3 cellular contexts compared by ENCODE assay signal in the genomic region with DNA sequence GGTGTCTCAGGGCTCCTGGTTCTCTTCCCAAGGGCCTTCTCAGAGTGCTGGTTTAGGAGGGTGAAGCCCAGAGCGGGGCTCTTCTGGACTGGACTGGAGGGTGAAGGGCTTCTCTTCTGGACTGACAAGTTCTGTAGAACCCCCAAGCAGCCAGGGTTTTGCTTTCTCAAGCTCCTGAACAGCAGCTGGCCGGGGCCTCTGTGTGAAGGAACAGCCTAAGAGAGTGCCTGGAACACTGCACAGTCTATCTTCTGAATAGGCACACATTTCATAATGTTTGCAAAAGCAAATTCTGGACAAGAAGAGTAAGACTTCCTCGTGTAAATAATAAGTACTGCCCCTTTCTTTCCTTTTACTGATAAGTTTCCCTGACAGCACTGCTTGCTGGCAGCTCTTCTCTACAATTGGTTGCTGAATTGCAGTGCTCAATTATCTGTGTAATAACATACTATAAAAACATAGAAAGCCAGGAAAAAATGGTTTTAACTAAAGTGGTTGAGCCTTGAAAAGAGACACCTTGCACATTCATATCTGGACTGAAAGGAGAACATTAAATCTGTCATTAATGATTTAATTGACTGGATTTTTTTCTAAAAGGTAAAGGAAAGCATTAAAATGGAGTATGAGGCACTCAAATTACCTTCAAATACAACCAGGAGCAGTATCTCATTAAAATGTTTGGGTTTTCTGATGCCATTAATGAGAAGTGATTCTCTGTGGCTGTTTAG.
TF ChIP-seq lines count a peak whose summit lies in the region.

No MANE protein-coding gene starts in this region.

TF ChIP-seq in liver, 16 proteins besides CTCF, POLR2A, EP300 and RAD21:
- TF ChIP-seq, protein P1, sequence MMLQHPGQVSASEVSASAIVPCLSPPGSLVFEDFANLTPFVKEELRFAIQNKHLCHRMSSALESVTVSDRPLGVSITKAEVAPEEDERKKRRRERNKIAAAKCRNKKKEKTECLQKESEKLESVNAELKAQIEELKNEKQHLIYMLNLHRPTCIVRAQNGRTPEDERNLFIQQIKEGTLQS (IDR thresholded peaks at IDR 0.05), result no peak
- TF ChIP-seq ZBTB33 (IDR thresholded peaks at IDR 0.05), result no peak
- TF ChIP-seq HNF4G (IDR thresholded peaks at IDR 0.05), result no peak

TF ChIP-seq in HepG2, 621 proteins besides CTCF, POLR2A, EP300 and RAD21:
- TF ChIP-seq CREB1 (IDR thresholded peaks at IDR 0.05) (no peak), CREB1 (CRISPR knock-in tag; IDR thresholded peaks at IDR 0.05) (no peak), ZNF552 (CRISPR knock-in tag; IDR thresholded peaks at IDR 0.05; ENCODE audit: borderline replicate concordance) (no peak), ZNF367 (CRISPR knock-in tag; IDR thresholded peaks at IDR 0.05; ENCODE audit: borderline replicate concordance) (no peak), ARNT (IDR thresholded peaks at IDR 0.05) (no peak), KLF13 (CRISPR knock-in tag; IDR thresholded peaks at IDR 0.05) (no peak), ZFP37 (CRISPR knock-in tag; IDR thresholded peaks at IDR 0.05; ENCODE audit: borderline replicate concordance) (no peak), PHF21A (CRISPR knock-in tag; IDR thresholded peaks at IDR 0.05) (no peak)

TF ChIP-seq in SK-N-SH treated with all-trans-retinoic acid at 6 μM for 48 hours, 23 proteins besides CTCF, POLR2A, EP300 and RAD21 (continued from another document):
- TF ChIP-seq TCF4 (CRISPR knock-in tag; IDR thresholded peaks at IDR 0.05; ENCODE audit: borderline replicate concordance), result no peak
- TF ChIP-seq GLIS3 (CRISPR knock-in tag; IDR thresholded peaks at IDR 0.05), result no peak
- no peak for TF ChIP-seq SNAI2 (CRISPR knock-in tag; IDR thresholded peaks at IDR 0.05)
- TF ChIP-seq RARB (CRISPR knock-in tag; IDR thresholded peaks at IDR 0.05), result no peak
- TF ChIP-seq ZFP3 (CRISPR knock-in tag; IDR thresholded peaks at IDR 0.05), result no peak
- TF ChIP-seq OSR1 (CRISPR knock-in tag; IDR thresholded peaks at IDR 0.05), result no peak
- no peak for TF ChIP-seq ZC3H10 (CRISPR knock-in tag; IDR thresholded peaks at IDR 0.05)
- TF ChIP-seq, protein P2, sequence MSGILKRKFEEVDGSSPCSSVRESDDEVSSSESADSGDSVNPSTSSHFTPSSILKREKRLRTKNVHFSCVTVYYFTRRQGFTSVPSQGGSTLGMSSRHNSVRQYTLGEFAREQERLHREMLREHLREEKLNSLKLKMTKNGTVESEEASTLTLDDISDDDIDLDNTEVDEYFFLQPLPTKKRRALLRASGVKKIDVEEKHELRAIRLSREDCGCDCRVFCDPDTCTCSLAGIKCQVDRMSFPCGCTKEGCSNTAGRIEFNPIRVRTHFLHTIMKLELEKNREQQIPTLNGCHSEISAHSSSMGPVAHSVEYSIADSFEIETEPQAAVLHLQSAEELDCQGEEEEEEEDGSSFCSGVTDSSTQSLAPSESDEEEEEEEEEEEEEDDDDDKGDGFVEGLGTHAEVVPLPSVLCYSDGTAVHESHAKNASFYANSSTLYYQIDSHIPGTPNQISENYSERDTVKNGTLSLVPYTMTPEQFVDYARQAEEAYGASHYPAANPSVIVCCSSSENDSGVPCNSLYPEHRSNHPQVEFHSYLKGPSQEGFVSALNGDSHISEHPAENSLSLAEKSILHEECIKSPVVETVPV (CRISPR knock-in tag; IDR thresholded peaks at IDR 0.05), result no peak
- TF ChIP-seq ZFP30 (CRISPR knock-in tag; IDR thresholded peaks at IDR 0.05), result no peak
- TF ChIP-seq ZNF70 (CRISPR knock-in tag; IDR thresholded peaks at IDR 0.05), result no peak
- TF ChIP-seq, protein P3, sequence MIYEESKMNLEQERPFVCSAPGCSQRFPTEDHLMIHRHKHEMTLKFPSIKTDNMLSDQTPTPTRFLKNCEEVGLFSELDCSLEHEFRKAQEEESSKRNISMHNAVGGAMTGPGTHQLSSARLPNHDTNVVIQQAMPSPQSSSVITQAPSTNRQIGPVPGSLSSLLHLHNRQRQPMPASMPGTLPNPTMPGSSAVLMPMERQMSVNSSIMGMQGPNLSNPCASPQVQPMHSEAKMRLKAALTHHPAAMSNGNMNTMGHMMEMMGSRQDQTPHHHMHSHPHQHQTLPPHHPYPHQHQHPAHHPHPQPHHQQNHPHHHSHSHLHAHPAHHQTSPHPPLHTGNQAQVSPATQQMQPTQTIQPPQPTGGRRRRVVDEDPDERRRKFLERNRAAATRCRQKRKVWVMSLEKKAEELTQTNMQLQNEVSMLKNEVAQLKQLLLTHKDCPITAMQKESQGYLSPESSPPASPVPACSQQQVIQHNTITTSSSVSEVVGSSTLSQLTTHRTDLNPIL (CRISPR knock-in tag; IDR thresholded peaks at IDR 0.05; ENCODE audit: low read depth), result no peak
- TF ChIP-seq CSDC2 (CRISPR knock-in tag; IDR thresholded peaks at IDR 0.05), result no peak
- TF ChIP-seq, protein P4, sequence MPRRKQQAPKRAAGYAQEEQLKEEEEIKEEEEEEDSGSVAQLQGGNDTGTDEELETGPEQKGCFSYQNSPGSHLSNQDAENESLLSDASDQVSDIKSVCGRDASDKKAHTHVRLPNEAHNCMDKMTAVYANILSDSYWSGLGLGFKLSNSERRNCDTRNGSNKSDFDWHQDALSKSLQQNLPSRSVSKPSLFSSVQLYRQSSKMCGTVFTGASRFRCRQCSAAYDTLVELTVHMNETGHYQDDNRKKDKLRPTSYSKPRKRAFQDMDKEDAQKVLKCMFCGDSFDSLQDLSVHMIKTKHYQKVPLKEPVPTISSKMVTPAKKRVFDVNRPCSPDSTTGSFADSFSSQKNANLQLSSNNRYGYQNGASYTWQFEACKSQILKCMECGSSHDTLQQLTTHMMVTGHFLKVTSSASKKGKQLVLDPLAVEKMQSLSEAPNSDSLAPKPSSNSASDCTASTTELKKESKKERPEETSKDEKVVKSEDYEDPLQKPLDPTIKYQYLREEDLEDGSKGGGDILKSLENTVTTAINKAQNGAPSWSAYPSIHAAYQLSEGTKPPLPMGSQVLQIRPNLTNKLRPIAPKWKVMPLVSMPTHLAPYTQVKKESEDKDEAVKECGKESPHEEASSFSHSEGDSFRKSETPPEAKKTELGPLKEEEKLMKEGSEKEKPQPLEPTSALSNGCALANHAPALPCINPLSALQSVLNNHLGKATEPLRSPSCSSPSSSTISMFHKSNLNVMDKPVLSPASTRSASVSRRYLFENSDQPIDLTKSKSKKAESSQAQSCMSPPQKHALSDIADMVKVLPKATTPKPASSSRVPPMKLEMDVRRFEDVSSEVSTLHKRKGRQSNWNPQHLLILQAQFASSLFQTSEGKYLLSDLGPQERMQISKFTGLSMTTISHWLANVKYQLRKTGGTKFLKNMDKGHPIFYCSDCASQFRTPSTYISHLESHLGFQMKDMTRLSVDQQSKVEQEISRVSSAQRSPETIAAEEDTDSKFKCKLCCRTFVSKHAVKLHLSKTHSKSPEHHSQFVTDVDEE (CRISPR knock-in tag; IDR thresholded peaks at IDR 0.05), result no peak
TF ChIP-seq in SK-N-SH treated with all-trans-retinoic acid at 6 μM for 48 hours: peak in this region for 0.
